ENCODE assay signal across 8 cellular contexts in the genomic region with DNA sequence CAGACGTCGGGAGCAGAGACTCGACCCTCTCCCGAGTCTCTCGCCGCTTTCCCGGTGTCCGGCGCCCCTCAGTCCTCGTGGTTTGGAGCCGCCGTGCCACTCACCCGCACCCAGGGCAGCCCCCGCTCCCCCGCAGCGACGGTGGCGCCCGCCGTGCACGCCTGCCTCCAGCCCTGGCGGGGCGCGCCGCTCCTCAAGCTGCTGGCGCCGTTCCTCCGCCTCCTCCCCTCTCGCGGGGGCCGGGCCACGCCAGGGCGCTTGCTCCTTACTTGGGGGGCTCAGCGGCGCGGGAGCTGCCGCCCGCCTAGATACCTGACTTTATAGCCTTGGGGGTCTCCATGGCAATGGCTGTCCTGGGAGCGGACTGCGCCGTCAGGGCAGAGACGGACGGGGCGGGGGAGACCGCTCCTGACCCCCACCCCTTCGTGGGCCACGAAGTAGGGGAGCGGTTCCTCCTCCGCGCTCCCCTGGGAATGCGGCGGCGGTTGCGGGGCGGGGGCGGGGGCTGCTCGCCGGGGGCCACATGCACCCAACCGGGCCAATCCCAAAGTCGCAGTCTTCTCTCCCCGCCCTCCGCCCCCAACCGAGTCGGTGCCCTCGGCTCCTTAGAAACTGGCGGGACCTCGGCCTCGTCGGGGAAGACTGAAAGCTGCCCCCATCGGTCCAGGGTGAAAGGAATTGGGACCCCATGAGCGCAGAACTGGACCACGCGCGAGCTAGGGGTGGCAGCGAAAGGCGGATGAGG. TPM values are rescaled to one million over a fixed set of nuclear protein-coding genes. Genes with fewer than 3 reads are reported as not detected.
DNase-seq lines count a peak whose midpoint lies in the region; ATAC-seq, FAIRE-seq and TF ChIP-seq lines count a peak whose summit lies in the region.

Gene ANKRD63, minus strand, starts transcription at position 195 of the 745 bp plus-strand sequence. CDS start 478 bp downstream, outside the sequence.

- peak; percentile 22 to 40 (median 32) for ATAC-seq in pancreas
- no peak for ATAC-seq in HG02852 (IDR thresholded peaks at IDR 0.05; ENCODE audit: unreplicated experiment)

- H3K4me1 ChIP-seq in HUES48 (ENCODE audit: control insufficient read depth, insufficient read depth, low read length) (peaks cover 50% of the 10 kb centered on the region), esophagus muscularis mucosa (peaks cover 33 to 38% (median 37%) of the 10 kb centered on the region in 4 donors), pancreas (peaks cover 0 to 11% (median 6%) of the 10 kb centered on the region in 3 donors)

- H3K9me3 ChIP-seq in HUES48 (ENCODE audit: control insufficient read depth, insufficient read depth, low read length) (no peaks in the 10 kb centered on the region), esophagus muscularis mucosa (no peaks in the 10 kb centered on the region), pancreas (no peaks in the 10 kb centered on the region)

- FAIRE-seq in pancreas (lab: Jason Lieb, UNC), result no peak

- peak; percentile 88 for DNase-seq in D341Med (ENCODE audit: low spot score)
- peak; percentile 39 for DNase-seq in activated CD4-positive, alpha-beta memory T cell treated with anti-CD3 and anti-CD28 coated beads for 36 hours
- no peak for DNase-seq in esophagus muscularis mucosa (ENCODE audit: extremely low spot score)
- DNase-seq in pancreas, result peak in 1 of 6 donors; percentile 18
- DNase-seq in DMS153 (lab: John Stamatoyannopoulos, UW), result no peak
- no peak for DNase-seq in KG1 (lab: John Stamatoyannopoulos, UW)

- H3K36me3 Mint-ChIP-seq in activated CD4-positive, alpha-beta memory T cell treated with anti-CD3 and anti-CD28 coated beads for 36 hours, result no peaks in the 10 kb centered on the region

- CTCF ChIA-PET in activated CD4-positive, alpha-beta memory T cell treated with anti-CD3 and anti-CD28 coated beads for 36 hours (lab: Charles Lee), result interaction anchor here (0.6 to 3.5 kb wide), 7 partner anchors 25 to 73 kb away, joined by 3 to 22 read pairs (median 7); partner anchors contain the start of genes INAFM2, PAK6 and PLCB2

- intact Hi-C loops in activated CD4-positive, alpha-beta memory T cell treated with anti-CD3 and anti-CD28 coated beads for 36 hours (cut with micrococcal nuclease), result loop anchor here (5.0 kb wide), 2 partner anchors 39 to 139 kb away; partner anchors contain the start of gene INAFM2
- intact Hi-C loops in esophagus muscularis mucosa (cut with DNase I), result loop anchor here (5.0 kb wide), 1 partner anchor 34 kb away; no protein-coding TSS in a partner anchor
- intact Hi-C loops in pancreas (cut with DNase I), result loop anchor here in 2 of 3 donors (5.0 to 10.0 kb wide), 3 partner anchors 54 to 142 kb away; partner anchors contain the start of gene CCDC9B (in 1 of the 2)

- H3K27me3 Mint-ChIP-seq in activated CD4-positive, alpha-beta memory T cell treated with anti-CD3 and anti-CD28 coated beads for 36 hours, result peaks cover 26% of the 10 kb centered on the region

- TF ChIP-seq EP300 in esophagus muscularis mucosa (IDR thresholded peaks at IDR 0.05), result no peak

- TF ChIP-seq CTCF in esophagus muscularis mucosa (IDR thresholded peaks at IDR 0.05), result no peak
- TF ChIP-seq CTCF in pancreas (IDR thresholded peaks at IDR 0.05), result no peak

- TF ChIP-seq POLR2A in esophagus muscularis mucosa (IDR thresholded peaks at IDR 0.05; ENCODE audit: low read depth), result no peak

- no peaks in the 10 kb centered on the region for H3K9me3 Mint-ChIP-seq in activated CD4-positive, alpha-beta memory T cell treated with anti-CD3 and anti-CD28 coated beads for 36 hours

- no peaks in the 10 kb centered on the region for H3K36me3 ChIP-seq in HUES48 (ENCODE audit: control insufficient read depth, insufficient read depth, low read length)
- H3K36me3 ChIP-seq in esophagus muscularis mucosa, result no peaks in the 10 kb centered on the region
- no peaks in the 10 kb centered on the region for H3K36me3 ChIP-seq in pancreas

- H3K27me3 ChIP-seq in HUES48 (ENCODE audit: control insufficient read depth, insufficient read depth, low read length) (peaks cover 85% of the 10 kb centered on the region), esophagus muscularis mucosa (peaks cover 26 to 73% (median 43%) of the 10 kb centered on the region in 4 donors), pancreas (peaks cover 0 to 5% (median 2%) of the 10 kb centered on the region in 4 donors)

- no peak within 1 kb of the TSS for H3K27ac Mint-ChIP-seq in activated CD4-positive, alpha-beta memory T cell treated with anti-CD3 and anti-CD28 coated beads for 36 hours

- peaks cover 9% of the 10 kb centered on the region for H3K4me1 Mint-ChIP-seq in activated CD4-positive, alpha-beta memory T cell treated with anti-CD3 and anti-CD28 coated beads for 36 hours (ENCODE audit: low read depth)

- WGBS in esophagus muscularis mucosa, result 5% methylated on average over 20 of the region's 76 CpGs
- WGBS in pancreas, 2 donors, result 5 to 6% methylated on average over 68 to 76 of the region's 76 CpGs

- peak within 1 kb of the TSS; percentile 26 for H3K4me3 Mint-ChIP-seq in activated CD4-positive, alpha-beta memory T cell treated with anti-CD3 and anti-CD28 coated beads for 36 hours

- POLR2A ChIA-PET in activated CD4-positive, alpha-beta memory T cell treated with anti-CD3 and anti-CD28 coated beads for 36 hours (lab: Charles Lee), result interaction anchor here (1.0 kb wide), 1 partner anchor 25 kb away, joined by 3 read pairs; the partner anchor contains the start of gene PLCB2

- no peak within 1 kb of the TSS for H3K9ac ChIP-seq in HUES48 (ENCODE audit: low read depth, low read length)

- no peak within 1 kb of the TSS for H3K27ac ChIP-seq in HUES48 (ENCODE audit: low read depth, low read length)
- H3K27ac ChIP-seq in esophagus muscularis mucosa (replicated peaks in 1 of 4), result no peak within 1 kb of the TSS
- no peak within 1 kb of the TSS for H3K27ac ChIP-seq in pancreas

- H3K4me3 ChIP-seq in HUES48 (ENCODE audit: low read depth, low read length) (peak within 1 kb of the TSS; percentile 56), esophagus muscularis mucosa (peak within 1 kb of the TSS; percentile 53 to 59 (median 54)), pancreas (peak within 1 kb of the TSS; percentile 9 to 52 (median 30))

RNA-seq across cellular contexts. Expression of gene ANKRD63, which starts in this region (rescaled TPM):
- total RNA-seq in activated CD4-positive, alpha-beta memory T cell treated with anti-CD3 and anti-CD28 coated beads for 36 hours, result not detected
- total RNA-seq in esophagus muscularis mucosa (not detected), pancreas (not detected)
- not detected for polyA plus RNA-seq in pancreas

Comparison
In these comparisons a context has a peak if more than half of its experiments do, and no peak if none do; other contexts are left out.
1. Peak in DNase-seq in activated CD4-positive, alpha-beta memory T cell treated with anti-CD3 and anti-CD28 coated beads for 36 hours; RNA of the gene not detected or under 1 TPM.
2. Peak in ATAC-seq and H3K4me3 ChIP-seq in pancreas; RNA of the gene not detected or under 1 TPM.